Comparison of ENCODE assay signal across 8 cellular contexts in the genomic region with DNA sequence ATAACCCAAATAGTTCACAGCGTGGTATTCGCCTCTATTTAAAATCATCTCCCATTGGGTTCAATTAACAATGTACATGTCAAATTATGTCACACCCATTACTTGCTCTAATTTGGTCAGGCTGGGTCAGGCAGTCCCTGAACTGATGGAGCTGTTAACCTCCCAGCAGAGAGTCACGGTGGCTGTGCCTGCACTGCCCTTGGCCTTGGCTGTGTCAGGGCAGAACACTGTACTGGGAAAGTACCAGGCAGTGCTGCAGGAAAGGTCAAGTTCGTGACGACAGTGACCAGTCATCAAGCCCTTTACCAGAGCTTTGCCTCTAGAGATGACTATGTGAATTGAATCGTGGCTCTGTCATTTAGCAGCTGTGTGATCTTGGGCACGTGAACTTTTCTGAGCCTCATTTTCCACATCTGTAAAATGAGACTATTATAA.
A peak's percentile ranks its signal among the peaks of the same experiment; 100 is the strongest.
DNase-seq lines count a peak whose midpoint lies in the region; ATAC-seq and FAIRE-seq lines count a peak whose summit lies in the region.

No MANE protein-coding gene starts in this region.

- intact Hi-C loops in sciatic nerve (cut with DNase I) = no loop called here

- DNase-seq in Daoy (ENCODE audit: low read depth) (peak; percentile 65), GM19239 (ENCODE audit: insufficient read length, low spot score) (no peak), amniotic stem cell (lab: John Stamatoyannopoulos, UW) (peak; percentile 50), sciatic nerve (ENCODE audit: low spot score) (no peak), globus pallidus (ENCODE audit: low spot score) (no peak), medulla oblongata (ENCODE audit: extremely low spot score) (no peak)
- DNase-seq in activated effector memory CD4-positive, alpha-beta T cell treated with anti-CD3 and anti-CD28 coated beads, Interleukin-2, amount 50 U/mL, for 16 hours = no peak

- ATAC-seq in HG03159 (IDR thresholded peaks at IDR 0.05; ENCODE audit: unreplicated experiment) (peak; percentile 85), sciatic nerve (peak; percentile 33)

- FAIRE-seq in GM19239 (lab: Jason Lieb, UNC) = peak; percentile 92

Comparison
In these comparisons a context has a peak if more than half of its experiments do, and no peak if none do; other contexts are left out.
1. DNase-seq: peak in Daoy (single experiment) and amniotic stem cell (single experiment); none in GM19239 (single experiment), sciatic nerve (single experiment), activated effector memory CD4-positive, alpha-beta T cell treated with anti-CD3 and anti-CD28 coated beads, Interleukin-2, amount 50 U/mL, for 16 hours (single experiment), globus pallidus (single experiment) and medulla oblongata (single experiment).